ENCODE assay signal across 8 cellular contexts in genomic region chr7:106345421-106346166, GRCh38.
DNase-seq lines count a peak whose midpoint lies in the region; ATAC-seq and TF ChIP-seq lines count a peak whose summit lies in the region.

No MANE protein-coding gene starts in this region.

- peak in 2 of 3 donors; percentile 51 to 53 for DNase-seq in stimulated activated CD4-positive, alpha-beta T cell treated with anti-CD3 and anti-CD28 coated beads, Interleukin-12 subunit alpha, Interleukin-12 subunit beta, amount 100 ng/mL, for 48 hours (ENCODE audit: low read depth in 2 of 3, low spot score in 1 of 3)
- no peak for DNase-seq in central memory CD4-positive, alpha-beta T cell
- no peak for DNase-seq in AG20443 (ENCODE audit: low spot score)

- H3K79me2 ChIP-seq in OCI-LY3 (ENCODE audit: low read length): no peaks in the 10 kb centered on the region

- H3K27ac ChIP-seq in OCI-LY3 (ENCODE audit: low read length) (peak overlapping the region; percentile 54; the same call in 1 of the 2 replicates), adipose tissue (ENCODE audit: low read depth, low read length) (peak overlapping the region; percentile 51)

- H4K20me1 ChIP-seq in OCI-LY3 (ENCODE audit: insufficient read depth, low read length): no peaks in the 10 kb centered on the region

- H3K9me3 ChIP-seq in OCI-LY3 (ENCODE audit: insufficient read depth, low read length): peaks cover 11% of the 10 kb centered on the region

- TF ChIP-seq CTCF in OCI-LY3 (IDR thresholded peaks at IDR 0.05; ENCODE audit: low read depth, low read length): no peak

- peak; percentile 42 for ATAC-seq in GM18868 (IDR thresholded peaks at IDR 0.05; ENCODE audit: unreplicated experiment)
- ATAC-seq in HG02642 (IDR thresholded peaks at IDR 0.05; ENCODE audit: poor library complexity, unreplicated experiment): no peak
- ATAC-seq in GM19324 (IDR thresholded peaks at IDR 0.05; ENCODE audit: low FRiP score, unreplicated experiment): no peak

- no peak overlapping the region for H2AFZ ChIP-seq in OCI-LY3 (ENCODE audit: low read depth, low read length)

- H3K4me1 ChIP-seq in OCI-LY3 (ENCODE audit: low read length): peaks cover 36% of the 10 kb centered on the region

- WGBS in adipose tissue, 3 donors: 42 to 77% (median 54%) methylated on average over 2 of the region's 2 CpGs

- H3K9ac ChIP-seq in OCI-LY3 (ENCODE audit: low read length): no peak overlapping the region

- peak overlapping the region; percentile 75 for H3K4me2 ChIP-seq in OCI-LY3 (ENCODE audit: low read length)

- H3K27me3 ChIP-seq in OCI-LY3 (ENCODE audit: low read depth, low read length): peaks cover 5% of the 10 kb centered on the region; the same call in 1 of the 2 replicates

- H3K36me3 ChIP-seq in OCI-LY3 (replicated peaks; ENCODE audit: low read depth, low read length): peaks cover 15% of the 10 kb centered on the region

- peak overlapping the region; percentile 43; the same call in 1 of the 2 replicates for H3K4me3 ChIP-seq in OCI-LY3 (ENCODE audit: low read length)

Comparison
In these comparisons a context has a peak if more than half of its experiments do, and no peak if none do; other contexts are left out.
1. DNase-seq: peak in stimulated activated CD4-positive, alpha-beta T cell treated with anti-CD3 and anti-CD28 coated beads, Interleukin-12 subunit alpha, Interleukin-12 subunit beta, amount 100 ng/mL, for 48 hours (2 of 3); none in central memory CD4-positive, alpha-beta T cell (single experiment) and AG20443 (single experiment).